In genomic region chr10:112393827-112394226, GRCh38 we compare ENCODE assay signal across 20 cellular contexts.
"Had no signal": no experiment of that assay in that cellular context is flagged by ENCODE, and none has a peak within 500 bp of the region (broad histone marks: within the 10 kb centered on the region; RNA-seq: fewer than 3 reads in every experiment).

No MANE protein-coding gene starts in this region.

- H3K36me3 Mint-ChIP-seq: type B pancreatic cell had no signal

- H3K27ac Mint-ChIP-seq: activated CD4-positive, alpha-beta memory T cell treated with anti-CD3 and anti-CD28 coated beads, Interleukin-2, amount 10 ng/mL, durations not matched to agents 7 days and 5 days; natural killer cell treated with Interleukin-12 subunit alpha and Interleukin-12 subunit beta and Interleukin-15 and Interleukin-18, amount 100 ng/mL, for 72 hours; type B pancreatic cell had no signal

- FAIRE-seq: colon, kidney had no signal

- H3K4me3 ChIP-seq: left ventricle myocardium inferior, suprapubic skin had no signal

- H3K27ac ChIP-seq: suprapubic skin, WERI-Rb-1 had no signal

- DNase-seq: activated CD4-positive, alpha-beta memory T cell treated with anti-CD3 and anti-CD28 coated beads, Interleukin-2, amount 10 ng/mL, durations not matched to agents 7 days and 5 days; activated CD8-positive, alpha-beta memory T cell treated with anti-CD3 and anti-CD28 coated beads, Interleukin-2, amount 50 U/mL, for 48 hours; activated naive CD4-positive, alpha-beta T cell treated with anti-CD3 and anti-CD28 coated beads for 36 hours; amniotic stem cell; kidney; left ventricle myocardium inferior; mesendoderm; posterior cingulate gyrus; SK-N-SH; stimulated activated CD4-positive, alpha-beta T cell treated with anti-CD3 and anti-CD28 coated beads, Interleukin-15, amount 100 ng/mL, for 24 hours; stimulated activated CD4-positive, alpha-beta T cell treated with anti-CD3 and anti-CD28 coated beads, Interleukin-4, amount 100 ng/mL, for 24 hours; stimulated activated naive CD8-positive, alpha-beta T cell treated with anti-CD3 and anti-CD28 coated beads, Interleukin-15, Interleukin-2, amounts not matched to agents 100 U/mL and 50 U/mL, for 24 hours; T-cell; WERI-Rb-1 had no signal

- H3K9me3 Mint-ChIP-seq: activated CD4-positive, alpha-beta memory T cell treated with anti-CD3 and anti-CD28 coated beads, Interleukin-2, amount 10 ng/mL, durations not matched to agents 7 days and 5 days; activated naive CD4-positive, alpha-beta T cell treated with anti-CD3 and anti-CD28 coated beads for 36 hours; activated T-helper 2 cell treated with anti-CD3 and anti-CD28 coated beads, Interferon-gamma antibody, Interleukin-2, Interleukin-4, amounts not matched to agents 10 μg/mL and 5 μg/mL and 100 μg/mL, durations not matched to agents 14 hours and 24 hours and 36 hours; natural killer cell treated with Interleukin-12 subunit alpha and Interleukin-12 subunit beta and Interleukin-15 and Interleukin-18, amount 100 ng/mL, for 72 hours; T-cell; type B pancreatic cell had no signal

- H3K27me3 Mint-ChIP-seq: activated CD4-positive, alpha-beta memory T cell treated with anti-CD3 and anti-CD28 coated beads, Interleukin-2, amount 10 ng/mL, durations not matched to agents 7 days and 5 days; natural killer cell treated with Interleukin-12 subunit alpha and Interleukin-12 subunit beta and Interleukin-15 and Interleukin-18, amount 100 ng/mL, for 72 hours; T-cell had no signal

- ATAC-seq: esophagus mucosa; natural killer cell treated with Interleukin-12 subunit alpha and Interleukin-12 subunit beta and Interleukin-15 and Interleukin-18, amount 100 ng/mL, for 72 hours; stimulated activated naive CD8-positive, alpha-beta T cell treated with anti-CD3 and anti-CD28 coated beads, Interleukin-15, Interleukin-2, amounts not matched to agents 100 U/mL and 50 U/mL, for 24 hours; T-cell had no signal

- H3K9me3 ChIP-seq: left ventricle myocardium inferior, SK-N-SH, suprapubic skin had no signal

- H3K4me3 Mint-ChIP-seq: activated CD4-positive, alpha-beta memory T cell treated with anti-CD3 and anti-CD28 coated beads, Interleukin-2, amount 10 ng/mL, durations not matched to agents 7 days and 5 days; activated naive CD4-positive, alpha-beta T cell treated with anti-CD3 and anti-CD28 coated beads for 36 hours; natural killer cell treated with Interleukin-12 subunit alpha and Interleukin-12 subunit beta and Interleukin-15 and Interleukin-18, amount 100 ng/mL, for 72 hours; T-cell; type B pancreatic cell had no signal

- H3K4me1 ChIP-seq: suprapubic skin had no signal

- H3K27me3 ChIP-seq: suprapubic skin had no signal

- H3K36me3 ChIP-seq: suprapubic skin, WERI-Rb-1 had no signal
